ENCODE assay signal across 1 cellular context in genomic region chr19:11131471-11131870, GRCh38.
TF ChIP-seq lines count a peak whose summit lies in the region.

No MANE protein-coding gene starts in this region.

TF ChIP-seq in K562, 482 proteins besides CTCF, POLR2A, EP300 and RAD21 (continued from another document):
- TF ChIP-seq MXD1 (CRISPR knock-in tag; IDR thresholded peaks at IDR 0.05; ENCODE audit: borderline replicate concordance, poor library complexity, severe bottlenecking), result no peak
